ENCODE assay signal across 8 cellular contexts in genomic region chr2:120252207-120253020, GRCh38. TPM values are rescaled to one million over a fixed set of nuclear protein-coding genes. Genes with fewer than 3 reads are reported as not detected.
DNase-seq lines count a peak whose midpoint lies in the region; ATAC-seq, FAIRE-seq and TF ChIP-seq lines count a peak whose summit lies in the region.

A gene with protein sequence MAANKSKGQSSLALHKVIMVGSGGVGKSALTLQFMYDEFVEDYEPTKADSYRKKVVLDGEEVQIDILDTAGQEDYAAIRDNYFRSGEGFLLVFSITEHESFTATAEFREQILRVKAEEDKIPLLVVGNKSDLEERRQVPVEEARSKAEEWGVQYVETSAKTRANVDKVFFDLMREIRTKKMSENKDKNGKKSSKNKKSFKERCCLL (plus strand): TSS chr2:120252852. CDS start chr2:120278665, 25,813 bp downstream.

- H3K27ac Mint-ChIP-seq in T-cell (peak within 1 kb of the TSS; percentile 96), type B pancreatic cell (peak within 1 kb of the TSS; percentile 83)

- H3K4me1 Mint-ChIP-seq in T-cell (peaks cover 44 to 50% (median 45%) of the 10 kb centered on the region in 3 donors), type B pancreatic cell (ENCODE audit: unreplicated experiment) (peaks cover 38% of the 10 kb centered on the region)

- TF ChIP-seq POLR2A in GM12891 (IDR thresholded peaks at IDR 0.05; ENCODE audit: low read depth, low read length), result no peak

- TF ChIP-seq CTCF in type B pancreatic cell (conservative IDR thresholded peaks at IDR 0.05), result no peak

- peak; percentile 99 for DNase-seq in GM12891 (ENCODE audit: insufficient read length, low spot score)
- peak; percentile 86 for DNase-seq in NCI-H1436 treated with DMSO at 0.1 percent for 48 hours (lab: John Stamatoyannopoulos, UW)
- peak; percentile 96 to 99 (median 98) for DNase-seq in T-cell
- peak; percentile 100 for DNase-seq in cardiac septum (ENCODE audit: low spot score)
- peak; percentile 99 for DNase-seq in pons (ENCODE audit: low spot score)
- DNase-seq in type B pancreatic cell (ENCODE audit: extremely low spot score, unreplicated experiment), result peak; percentile 99

- CTCF ChIA-PET in T-cell (lab: Charles Lee), result interaction anchor here (0.9 to 2.0 kb wide), 5 partner anchors 20 to 239 kb away, joined by 3 to 12 read pairs (median 7); partner anchors contain the start of genes TMEM185B (in 2 of the 2) and EPB41L5 (in 1 of the 2)

- H3K27me3 Mint-ChIP-seq in T-cell (peaks cover 10% of the 10 kb centered on the region in 2 donors), type B pancreatic cell (peaks cover 13% of the 10 kb centered on the region)

- intact Hi-C loops in cardiac septum (cut with DNase I), result loop anchor here (1.0 to 10.0 kb wide), 3 partner anchors 29 to 62 kb away; partner anchors contain the start of gene TMEM185B

- H3K9me3 Mint-ChIP-seq in T-cell (no peaks in the 10 kb centered on the region), type B pancreatic cell (no peaks in the 10 kb centered on the region)

- H3K27ac ChIP-seq in adipose tissue (ENCODE audit: low read depth, low read length), result peak within 1 kb of the TSS; percentile 82

- H3K36me3 Mint-ChIP-seq in T-cell (peaks cover 7% of the 10 kb centered on the region), type B pancreatic cell (peaks cover 9% of the 10 kb centered on the region)

- POLR2A ChIA-PET in T-cell (lab: Charles Lee), result interaction anchor here (0.6 to 1.5 kb wide), 5 partner anchors 21 to 267 kb away, joined by 3 to 8 read pairs (median 4); partner anchors contain the start of gene TMEM185B (in 1 of the 2)

- peak; percentile 86 for ATAC-seq in HG02840 (IDR thresholded peaks at IDR 0.05; ENCODE audit: low FRiP score, unreplicated experiment)
- peak; percentile 94 to 97 (median 96) for ATAC-seq in T-cell (replicated peaks in 1 of 4)

- WGBS in adipose tissue, 3 donors, result 0 to 1% (median 1%) methylated on average over 60 to 71 of the region's 71 CpGs

- FAIRE-seq in GM12891 (lab: Jason Lieb, UNC), result peak; percentile 97

- H3K4me3 Mint-ChIP-seq in T-cell, result peak within 1 kb of the TSS; percentile 98 to 100 (median 100)
- peak within 1 kb of the TSS; percentile 98 for H3K4me3 Mint-ChIP-seq in type B pancreatic cell

TF ChIP-seq in GM12891, 5 proteins besides CTCF, POLR2A, EP300 and RAD21:
- 0 out of 2 replicates have a peak, but pooled peaks have one; percentile 18 for TF ChIP-seq SPI1 (IDR thresholded peaks at IDR 0.05; ENCODE audit: low read depth, low read length)
- TF ChIP-seq PAX5 (IDR thresholded peaks at IDR 0.05; ENCODE audit: insufficient read depth, low read length, severe bottlenecking), result no peak
- no peak for TF ChIP-seq TAF1 (IDR thresholded peaks at IDR 0.05; ENCODE audit: low read depth, low read length)
- TF ChIP-seq POU2F2 (IDR thresholded peaks at IDR 0.05; ENCODE audit: low read depth, low read length), result 0 out of 2 replicates have a peak, but pooled peaks have one; percentile 20
TF ChIP-seq in GM12891: peak in this region for 2.

RNA-seq across cellular contexts. Expression of the gene that starts here (rescaled TPM):
- 48.0 TPM for polyA plus RNA-seq in GM12891 (2012; ENCODE audit: low read depth, missing spikeins)
- total RNA-seq in T-cell (10 to 100 TPM; 10.3 to 20.1 (median 12.9) TPM), cardiac septum (49.9 TPM), type B pancreatic cell (ENCODE audit: low replicate concordance) (40.4 and 48.1 TPM in 2 replicates)
- 10 to 100 TPM; 19.9 to 96.2 (median 54.0) TPM for polyA plus RNA-seq in adipose tissue

Comparison
In these comparisons a context has a peak if more than half of its experiments do, and no peak if none do; other contexts are left out.
1. Peak in every context shown above with its lines: DNase-seq, ATAC-seq and H3K27ac ChIP-seq.